11 cellular contexts compared by ENCODE assay signal in the genomic region with DNA sequence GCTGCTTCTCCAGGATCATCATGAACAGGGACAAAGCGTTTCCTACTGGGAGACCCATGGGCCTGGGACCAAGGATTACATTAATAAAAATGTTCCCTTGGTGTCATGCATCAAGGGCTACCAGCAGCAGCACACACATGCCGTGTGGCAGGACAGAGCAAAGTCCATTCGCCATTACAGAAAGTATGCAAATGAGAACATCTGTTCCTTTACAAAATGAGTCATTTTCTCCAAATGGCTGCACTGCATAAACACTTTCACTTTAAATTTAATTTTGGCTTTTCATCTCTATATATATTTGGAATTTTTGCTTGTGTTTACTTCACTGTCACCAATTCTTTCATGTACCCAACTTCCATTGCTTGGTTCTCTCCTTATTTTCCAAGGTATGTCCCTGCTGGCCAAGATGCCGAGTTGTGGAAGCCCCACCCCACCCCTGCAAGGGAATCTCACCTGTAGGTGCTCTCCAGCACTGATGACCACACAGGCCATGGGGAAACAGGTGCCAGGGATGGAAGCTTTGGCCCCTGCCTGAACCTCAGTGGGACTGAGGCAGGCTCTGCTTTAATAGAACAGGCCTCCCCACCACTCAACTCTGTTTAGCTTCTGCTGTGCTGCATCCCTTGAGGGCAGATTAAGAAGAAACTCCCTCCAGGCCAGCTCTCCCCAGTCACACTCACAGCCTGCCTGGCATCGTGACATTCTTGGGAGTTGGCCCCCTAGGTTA. TPM values are rescaled to one million over a fixed set of nuclear protein-coding genes. Genes with fewer than 3 reads are reported as not detected.
DNase-seq lines count a peak whose midpoint lies in the region; ATAC-seq, FAIRE-seq and TF ChIP-seq lines count a peak whose summit lies in the region.
"Had no signal": no experiment of that assay in that cellular context is flagged by ENCODE, and none has a peak within 500 bp of the region (broad histone marks: within the 10 kb centered on the region; RNA-seq: fewer than 3 reads in every experiment).

No MANE protein-coding gene starts in this region.

- H3K36me3 Mint-ChIP-seq in naive B cell: peaks cover 11 to 16% of the 10 kb centered on the region in 2 donors

- peaks cover 22 to 39% (median 33%) of the 10 kb centered on the region in 3 donors for H3K4me1 Mint-ChIP-seq in naive B cell

- no peak for TF ChIP-seq CTCF in GM20000 (IDR thresholded peaks at IDR 0.05; ENCODE audit: extremely low read depth, missing control alignments)

- FAIRE-seq in GM18507 (lab: Jason Lieb, UNC): peak; percentile 86

- H3K27ac Mint-ChIP-seq in naive B cell: peak overlapping the region in 2 of 6 donors; percentile 16 to 71

- DNase-seq in GM18507 (ENCODE audit: extremely low spot score, insufficient read length, low read depth): peak; percentile 58
- peak; percentile 67 for DNase-seq in GM20000 (ENCODE audit: low spot score)
- DNase-seq in NCI-H526 (lab: John Stamatoyannopoulos, UW): peak; percentile 49 to 68
- no peak for DNase-seq in naive B cell
- no peak for DNase-seq in GF-D8 (lab: John Stamatoyannopoulos, UW)
- DNase-seq in DMS79 treated with DMSO at 0.1 percent for 48 hours (lab: John Stamatoyannopoulos, UW): no peak
- DNase-seq: cortex of kidney, hypothalamus, MV-4-11, SHP77 had no signal

- no peaks in the 10 kb centered on the region for H3K27me3 Mint-ChIP-seq in naive B cell

- peak overlapping the region in 5 of 8 donors; percentile 24 to 78 (median 50) for H3K4me3 Mint-ChIP-seq in naive B cell

- peaks cover 5 to 14% (median 8%) of the 10 kb centered on the region in 7 donors for H3K9me3 Mint-ChIP-seq in naive B cell

- ATAC-seq in naive B cell (ENCODE audit: low read depth in 2 of 2) (peak; percentile 44 to 78), HG03280 (IDR thresholded peaks at IDR 0.05; ENCODE audit: unreplicated experiment) (no peak)

RNA-seq across cellular contexts. Expression of a gene that starts 15.6 kb away (rescaled TPM):
- 1 to 10 TPM in 3 of 6 donors, under 1 TPM in 2, not detected in 1; 0.39 to 4.7 (median 2.3) TPM for polyA plus RNA-seq in naive B cell (ENCODE audit: low read depth in 6 of 6)

Comparison
In these comparisons a context has a peak if more than half of its experiments do, and no peak if none do; other contexts are left out.
1. DNase-seq: peak in GM18507 (single experiment), GM20000 (single experiment) and NCI-H526 (2 of 2); none in naive B cell (single experiment), GF-D8 (single experiment) and DMS79 treated with DMSO at 0.1 percent for 48 hours (single experiment).